Comparison of ENCODE assay signal across 1 cellular context in genomic region chr19:1942934-1943555, GRCh38.
TF ChIP-seq lines count a peak whose summit lies in the region.

No MANE protein-coding gene starts in this region.

TF ChIP-seq in H1, 55 proteins besides CTCF, POLR2A, EP300 and RAD21:
- TF ChIP-seq ASH2L (IDR thresholded peaks at IDR 0.05; ENCODE audit: low read length) = no peak
- no peak for TF ChIP-seq PHF8 (conservative IDR thresholded peaks at IDR 0.05; ENCODE audit: low read depth, low read length)
- no peak for TF ChIP-seq KDM5A (IDR thresholded peaks at IDR 0.05; ENCODE audit: low read length)
- TF ChIP-seq SIRT6 (IDR thresholded peaks at IDR 0.05; ENCODE audit: low read length) = no peak
- TF ChIP-seq GTF2F1 (IDR thresholded peaks at IDR 0.05; ENCODE audit: borderline replicate concordance, low read depth, low read length) = no peak
- no peak for TF ChIP-seq RBBP5 (IDR thresholded peaks at IDR 0.05; ENCODE audit: borderline replicate concordance, low read depth, low read length)
- TF ChIP-seq CHD2 (IDR thresholded peaks at IDR 0.05; ENCODE audit: low read length) = no peak
- no peak for TF ChIP-seq ATF2 (IDR thresholded peaks at IDR 0.05; ENCODE audit: low read length)
- no peak for TF ChIP-seq SRF (IDR thresholded peaks at IDR 0.05; ENCODE audit: low read depth, low read length)
- no peak for TF ChIP-seq SUZ12 (IDR thresholded peaks at IDR 0.05; ENCODE audit: low read length)
- TF ChIP-seq MAFK (IDR thresholded peaks at IDR 0.05; ENCODE audit: low read depth, low read length) = no peak
- no peak for TF ChIP-seq ATF3 (IDR thresholded peaks at IDR 0.05; ENCODE audit: insufficient read depth, low read depth, low read length)
- TF ChIP-seq BRCA1 (IDR thresholded peaks at IDR 0.05; ENCODE audit: low read depth, low read length) = no peak
- TF ChIP-seq TEAD4 (IDR thresholded peaks at IDR 0.05; ENCODE audit: low read depth, low read length) = no peak
